Comparison of ENCODE assay signal across 1 cellular context in the genomic region with DNA sequence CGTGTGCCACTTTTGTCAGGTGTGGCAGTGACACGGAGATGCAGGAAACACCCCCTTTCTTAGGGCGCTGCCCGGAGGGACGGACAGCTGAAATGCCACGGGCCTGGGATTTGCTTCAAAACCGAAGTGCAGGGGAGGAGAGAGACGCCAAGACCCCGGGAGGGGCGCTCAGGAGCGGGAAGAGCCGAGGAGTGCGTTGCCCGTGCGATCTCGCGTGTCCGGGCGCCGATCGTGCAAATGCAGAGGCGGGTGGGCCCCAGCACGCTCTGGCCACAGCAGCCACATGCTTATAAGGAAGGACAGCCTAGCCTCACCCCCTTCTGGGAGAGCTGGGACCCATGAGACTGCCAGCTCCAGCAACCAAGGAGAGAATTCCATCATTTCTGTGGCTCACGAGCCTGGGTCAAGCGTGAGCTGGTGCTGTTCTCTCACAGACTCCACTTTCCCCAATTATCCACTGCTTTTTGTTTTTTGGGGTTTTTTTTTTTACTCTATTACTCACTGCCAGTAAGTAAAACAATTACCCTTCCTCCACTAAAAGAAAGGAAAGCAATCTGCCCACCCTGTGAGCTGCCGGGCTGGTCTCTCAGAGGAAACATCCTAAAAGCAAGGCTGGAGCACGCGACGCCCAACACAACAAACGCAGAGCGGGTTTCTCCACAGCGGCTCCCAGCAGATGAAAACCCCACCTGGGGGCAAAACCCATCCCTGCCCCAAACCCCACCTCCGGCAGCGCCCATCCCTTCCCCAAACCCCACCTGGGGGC.
TF ChIP-seq lines count a peak whose summit lies in the region.

No MANE protein-coding gene starts in this region.

TF ChIP-seq in WTC11, 78 proteins besides CTCF, POLR2A, EP300 and RAD21:
- TF ChIP-seq, protein P1, sequence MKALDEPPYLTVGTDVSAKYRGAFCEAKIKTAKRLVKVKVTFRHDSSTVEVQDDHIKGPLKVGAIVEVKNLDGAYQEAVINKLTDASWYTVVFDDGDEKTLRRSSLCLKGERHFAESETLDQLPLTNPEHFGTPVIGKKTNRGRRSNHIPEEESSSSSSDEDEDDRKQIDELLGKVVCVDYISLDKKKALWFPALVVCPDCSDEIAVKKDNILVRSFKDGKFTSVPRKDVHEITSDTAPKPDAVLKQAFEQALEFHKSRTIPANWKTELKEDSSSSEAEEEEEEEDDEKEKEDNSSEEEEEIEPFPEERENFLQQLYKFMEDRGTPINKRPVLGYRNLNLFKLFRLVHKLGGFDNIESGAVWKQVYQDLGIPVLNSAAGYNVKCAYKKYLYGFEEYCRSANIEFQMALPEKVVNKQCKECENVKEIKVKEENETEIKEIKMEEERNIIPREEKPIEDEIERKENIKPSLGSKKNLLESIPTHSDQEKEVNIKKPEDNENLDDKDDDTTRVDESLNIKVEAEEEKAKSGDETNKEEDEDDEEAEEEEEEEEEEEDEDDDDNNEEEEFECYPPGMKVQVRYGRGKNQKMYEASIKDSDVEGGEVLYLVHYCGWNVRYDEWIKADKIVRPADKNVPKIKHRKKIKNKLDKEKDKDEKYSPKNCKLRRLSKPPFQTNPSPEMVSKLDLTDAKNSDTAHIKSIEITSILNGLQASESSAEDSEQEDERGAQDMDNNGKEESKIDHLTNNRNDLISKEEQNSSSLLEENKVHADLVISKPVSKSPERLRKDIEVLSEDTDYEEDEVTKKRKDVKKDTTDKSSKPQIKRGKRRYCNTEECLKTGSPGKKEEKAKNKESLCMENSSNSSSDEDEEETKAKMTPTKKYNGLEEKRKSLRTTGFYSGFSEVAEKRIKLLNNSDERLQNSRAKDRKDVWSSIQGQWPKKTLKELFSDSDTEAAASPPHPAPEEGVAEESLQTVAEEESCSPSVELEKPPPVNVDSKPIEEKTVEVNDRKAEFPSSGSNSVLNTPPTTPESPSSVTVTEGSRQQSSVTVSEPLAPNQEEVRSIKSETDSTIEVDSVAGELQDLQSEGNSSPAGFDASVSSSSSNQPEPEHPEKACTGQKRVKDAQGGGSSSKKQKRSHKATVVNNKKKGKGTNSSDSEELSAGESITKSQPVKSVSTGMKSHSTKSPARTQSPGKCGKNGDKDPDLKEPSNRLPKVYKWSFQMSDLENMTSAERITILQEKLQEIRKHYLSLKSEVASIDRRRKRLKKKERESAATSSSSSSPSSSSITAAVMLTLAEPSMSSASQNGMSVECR (CRISPR knock-in tag; IDR thresholded peaks at IDR 0.05; ENCODE audit: borderline replicate concordance), result no peak
- no peak for TF ChIP-seq ZBTB21 (CRISPR knock-in tag; IDR thresholded peaks at IDR 0.05; ENCODE audit: borderline replicate concordance)
- no peak for TF ChIP-seq ZNF423 (CRISPR knock-in tag; IDR thresholded peaks at IDR 0.05)
- TF ChIP-seq, protein P2, sequence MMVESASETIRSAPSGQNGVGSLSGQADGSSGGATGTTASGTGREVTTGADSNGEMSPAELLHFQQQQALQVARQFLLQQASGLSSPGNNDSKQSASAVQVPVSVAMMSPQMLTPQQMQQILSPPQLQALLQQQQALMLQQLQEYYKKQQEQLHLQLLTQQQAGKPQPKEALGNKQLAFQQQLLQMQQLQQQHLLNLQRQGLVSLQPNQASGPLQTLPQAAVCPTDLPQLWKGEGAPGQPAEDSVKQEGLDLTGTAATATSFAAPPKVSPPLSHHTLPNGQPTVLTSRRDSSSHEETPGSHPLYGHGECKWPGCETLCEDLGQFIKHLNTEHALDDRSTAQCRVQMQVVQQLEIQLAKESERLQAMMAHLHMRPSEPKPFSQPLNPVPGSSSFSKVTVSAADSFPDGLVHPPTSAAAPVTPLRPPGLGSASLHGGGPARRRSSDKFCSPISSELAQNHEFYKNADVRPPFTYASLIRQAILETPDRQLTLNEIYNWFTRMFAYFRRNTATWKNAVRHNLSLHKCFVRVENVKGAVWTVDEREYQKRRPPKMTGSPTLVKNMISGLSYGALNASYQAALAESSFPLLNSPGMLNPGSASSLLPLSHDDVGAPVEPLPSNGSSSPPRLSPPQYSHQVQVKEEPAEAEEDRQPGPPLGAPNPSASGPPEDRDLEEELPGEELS (CRISPR knock-in tag; IDR thresholded peaks at IDR 0.05), result no peak
- TF ChIP-seq, protein P3, sequence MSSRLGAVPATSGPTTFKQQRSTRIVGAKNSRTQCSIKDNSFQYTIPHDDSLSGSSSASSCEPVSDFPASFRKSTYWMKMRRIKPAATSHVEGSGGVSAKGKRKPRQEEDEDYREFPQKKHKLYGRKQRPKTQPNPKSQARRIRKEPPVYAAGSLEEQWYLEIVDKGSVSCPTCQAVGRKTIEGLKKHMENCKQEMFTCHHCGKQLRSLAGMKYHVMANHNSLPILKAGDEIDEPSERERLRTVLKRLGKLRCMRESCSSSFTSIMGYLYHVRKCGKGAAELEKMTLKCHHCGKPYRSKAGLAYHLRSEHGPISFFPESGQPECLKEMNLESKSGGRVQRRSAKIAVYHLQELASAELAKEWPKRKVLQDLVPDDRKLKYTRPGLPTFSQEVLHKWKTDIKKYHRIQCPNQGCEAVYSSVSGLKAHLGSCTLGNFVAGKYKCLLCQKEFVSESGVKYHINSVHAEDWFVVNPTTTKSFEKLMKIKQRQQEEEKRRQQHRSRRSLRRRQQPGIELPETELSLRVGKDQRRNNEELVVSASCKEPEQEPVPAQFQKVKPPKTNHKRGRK (CRISPR knock-in tag; IDR thresholded peaks at IDR 0.05; ENCODE audit: borderline replicate concordance), result no peak
